In the genomic region with DNA sequence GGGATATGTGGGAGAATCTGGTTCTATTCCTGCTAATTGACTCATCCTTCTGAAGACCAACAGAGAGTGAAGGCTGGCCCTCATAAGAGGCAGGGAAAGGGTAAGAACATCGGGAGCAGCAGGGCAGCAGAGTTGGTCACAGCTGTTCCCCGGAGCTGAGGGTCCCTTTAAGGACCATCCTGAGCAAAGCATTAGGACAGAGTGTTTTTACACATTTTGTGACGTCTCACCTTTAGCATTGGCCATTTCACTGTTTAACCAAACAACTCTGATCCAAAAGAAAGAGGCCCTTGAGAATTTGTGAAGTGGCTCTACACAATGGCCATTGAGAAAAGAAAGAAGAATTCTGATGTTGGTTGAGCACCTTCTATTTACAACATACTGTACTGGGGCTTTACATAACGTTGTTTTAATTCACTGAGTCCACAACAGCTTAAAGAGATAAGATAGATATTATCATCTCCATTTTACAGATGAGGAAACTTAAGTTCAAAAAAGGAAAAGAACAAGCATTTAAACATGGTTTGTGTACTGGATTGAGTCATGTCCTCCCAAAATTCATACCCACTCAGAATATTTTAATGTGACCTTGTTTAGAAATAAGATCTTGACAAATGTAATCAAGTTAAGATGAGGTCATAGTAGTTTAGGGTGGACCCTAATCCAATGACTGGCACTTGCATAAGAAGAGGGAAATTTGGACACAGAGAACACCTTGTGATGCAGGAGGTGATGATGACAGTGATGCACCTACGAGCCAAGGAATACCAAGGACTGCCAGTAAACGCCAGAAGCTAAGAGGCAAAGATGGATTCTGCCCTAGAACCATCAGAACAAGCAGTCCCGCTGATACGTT, we compare ENCODE assay signal across 27 cellular contexts.
"Had no signal": no experiment of that assay in that cellular context is flagged by ENCODE, and none has a peak within 500 bp of the region (broad histone marks: within the 10 kb centered on the region; RNA-seq: fewer than 3 reads in every experiment).

No MANE protein-coding gene starts in this region.

- ATAC-seq: effector memory CD8-positive, alpha-beta T cell; left colon; left ventricle myocardium superior; natural killer cell; stimulated activated naive CD8-positive, alpha-beta T cell treated with anti-CD3 and anti-CD28 coated beads, Interleukin-15, amount 100 ng/mL, for 72 hours had no signal

- H3K4me1 ChIP-seq: esophagus squamous epithelium, parathyroid adenoma, right atrium auricular region, sigmoid colon, suprapubic skin, transverse colon had no signal

- H3K9ac ChIP-seq: parathyroid adenoma had no signal

- H3K27ac ChIP-seq: esophagus squamous epithelium, neutrophil, parathyroid adenoma, right atrium auricular region, sigmoid colon, suprapubic skin, transverse colon had no signal

- H2AFZ ChIP-seq: parathyroid adenoma had no signal

- H3K36me3 ChIP-seq: esophagus squamous epithelium, neutrophil, right atrium auricular region, sigmoid colon, suprapubic skin, transverse colon had no signal

- DNase-seq: cerebellar nuclear complex; cortex of kidney; effector memory CD8-positive, alpha-beta T cell; erythroblast; esophagus squamous epithelium; foreskin melanocyte; hypothalamus; immature natural killer cell; islet precursor cell; kidney glomerular epithelial cell; left colon; left ventricle myocardium superior; natural killer cell; sigmoid colon; small intestine; stimulated activated CD4-positive, alpha-beta T cell treated with anti-CD3 and anti-CD28 coated beads, Interleukin-15, amount 100 ng/mL, for 24 hours; stimulated activated CD4-positive, alpha-beta T cell treated with anti-CD3 and anti-CD28 coated beads, Interleukin-2, amount 100 ng/mL, for 48 hours; stimulated activated CD8-positive, alpha-beta memory T cell treated with anti-CD3 and anti-CD28 coated beads, Interleukin-4, amount 100 ng/mL, for 48 hours; stimulated activated naive CD4-positive, alpha-beta T cell; stimulated activated naive CD8-positive, alpha-beta T cell treated with anti-CD3 and anti-CD28 coated beads, Interleukin-15, amount 100 ng/mL, for 72 hours; transverse colon had no signal

- H3K4me3 ChIP-seq: esophagus squamous epithelium, lung, right atrium auricular region, sigmoid colon, suprapubic skin, transverse colon had no signal

- FAIRE-seq: endometrium, small intestine had no signal

- H3K9me3 ChIP-seq: esophagus squamous epithelium, neutrophil, sigmoid colon, suprapubic skin, transverse colon had no signal

- H3K27me3 ChIP-seq: esophagus squamous epithelium, neutrophil, right atrium auricular region, sigmoid colon, suprapubic skin, transverse colon had no signal

- H3K79me2 ChIP-seq: parathyroid adenoma had no signal
